ENCODE assay signal across 33 cellular contexts in the genomic region with DNA sequence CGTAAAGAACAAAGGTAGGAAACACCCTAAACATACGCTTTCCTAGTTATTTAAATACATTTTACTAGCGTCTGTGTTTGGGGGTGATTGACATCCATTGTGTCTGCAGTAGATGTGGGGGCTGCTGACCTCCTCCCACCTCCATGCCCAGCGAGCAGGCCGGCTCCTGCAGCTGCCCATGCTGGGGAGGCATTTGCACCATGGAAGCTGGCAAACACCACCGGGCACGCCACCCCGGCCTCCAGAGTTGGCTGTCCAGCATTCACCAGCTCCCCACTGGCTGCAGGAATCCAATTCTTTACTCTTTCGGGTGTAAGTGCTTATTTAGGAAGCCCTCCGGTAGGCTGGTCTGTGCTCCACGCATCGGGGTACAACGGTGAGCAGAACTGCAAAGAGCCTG.
"Had no signal": no experiment of that assay in that cellular context is flagged by ENCODE, and none has a peak within 500 bp of the region (broad histone marks: within the 10 kb centered on the region; RNA-seq: fewer than 3 reads in every experiment).

No MANE protein-coding gene starts in this region.

- H3K4me1 ChIP-seq: ascending aorta, body of pancreas, breast epithelium had no signal

- H3K36me3 ChIP-seq: adrenal gland, ascending aorta, brain microvascular endothelial cell, breast epithelium, cardiac muscle cell had no signal

- H3K27ac ChIP-seq: adrenal gland, ascending aorta, body of pancreas, brain microvascular endothelial cell, breast epithelium, cardiac muscle cell had no signal

- H3K9me3 ChIP-seq: adrenal gland, body of pancreas had no signal

- DNase-seq: activated effector memory CD4-positive, alpha-beta T cell treated with anti-CD3 and anti-CD28 coated beads, Interleukin-2, amount 50 U/mL, for 16 hours; activated effector memory CD4-positive, alpha-beta T cell treated with Interleukin-2 at 50 U/mL for 16 hours; activated gamma-delta T cell; activated gamma-delta T cell treated with Interleukin-2 at 50 U/mL for 16 hours; activated naive CD4-positive, alpha-beta T cell; activated naive CD4-positive, alpha-beta T cell treated with anti-CD3 and anti-CD28 coated beads for 36 hours; activated naive CD4-positive, alpha-beta T cell treated with anti-CD3 and anti-CD28 coated beads, Interleukin-2, amount 10 ng/mL, durations not matched to agents 7 days and 5 days; activated naive CD4-positive, alpha-beta T cell treated with anti-CD3 and anti-CD28 coated beads, Interleukin-2, amount 50 U/mL, for 16 hours; activated naive CD4-positive, alpha-beta T cell treated with Interleukin-2 at 50 U/mL for 16 hours; activated naive CD8-positive, alpha-beta T cell treated with anti-CD3 and anti-CD28 coated beads for 36 hours; activated naive CD8-positive, alpha-beta T cell treated with anti-CD3 and anti-CD28 coated beads, Interleukin-2, amount 10 ng/mL, durations not matched to agents 7 days and 5 days; activated naive CD8-positive, alpha-beta T cell treated with anti-CD3 and anti-CD28 coated beads, Interleukin-2, amount 50 U/mL, for 24 hours; activated T-cell treated with anti-CD3 and anti-CD28 coated beads for 4 hours; activated T-cell treated with anti-CD3 and anti-CD28 coated beads, Interleukin-2, amount 50 U/mL, for 1 hour; activated T-cell treated with anti-CD3 and anti-CD28 coated beads, Interleukin-2, amount 50 U/mL, for 24 hours; activated T-cell treated with anti-CD3 and anti-CD28 coated beads, Interleukin-2, amount 50 U/mL, for 4 hours; activated T-cell treated with anti-CD3 and anti-CD28 coated beads, Interleukin-2, amount 50 U/mL, for 48 hours; activated T-cell treated with anti-CD3 and anti-CD28 coated beads, Interleukin-2, amount 50 U/mL, for 72 hours; adrenal gland; amniotic stem cell; amygdala; anterior cingulate cortex; aorta; body of pancreas; brain microvascular endothelial cell; caudate nucleus; central memory CD4-positive, alpha-beta T cell; cerebellar nuclear complex had no signal

- H3K27me3 ChIP-seq: adrenal gland, ascending aorta, body of pancreas, brain microvascular endothelial cell, breast epithelium, cardiac muscle cell had no signal

- H3K4me3 ChIP-seq: adrenal gland, ascending aorta, body of pancreas, breast epithelium, cardiac muscle cell had no signal

- ATAC-seq: activated naive CD4-positive, alpha-beta T cell treated with anti-CD3 and anti-CD28 coated beads, Interleukin-2, amount 50 U/mL, for 72 hours; activated naive CD8-positive, alpha-beta T cell treated with anti-CD3 and anti-CD28 coated beads, Interleukin-2, amount 50 U/mL, for 24 hours; activated T-cell treated with anti-CD3 and anti-CD28 coated beads, Interleukin-2, amount 50 U/mL, for 4 hours; activated T-cell treated with anti-CD3 and anti-CD28 coated beads, Interleukin-2, amount 50 U/mL, for 72 hours; activated T-helper 17 cell treated with anti-CD3 and anti-CD28 coated beads, Interleukin-2, amount 50 U/mL, for 72 hours; body of pancreas had no signal
